8 cellular contexts compared by ENCODE assay signal in the genomic region with DNA sequence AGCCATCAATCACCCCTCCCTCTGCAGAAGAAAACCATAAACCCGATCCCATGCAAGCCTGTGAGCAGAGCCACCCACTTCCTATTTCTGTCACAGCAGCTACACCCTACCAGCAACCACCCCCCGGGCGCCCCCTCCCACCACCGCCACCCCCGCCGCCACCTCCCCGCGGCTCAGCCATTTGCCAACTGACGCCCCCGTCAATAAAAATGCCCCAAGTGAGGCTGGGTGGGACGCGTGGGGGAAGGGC. TPM values are rescaled to one million over a fixed set of nuclear protein-coding genes. Genes with fewer than 3 reads are reported as not detected.
DNase-seq lines count a peak whose midpoint lies in the region; ATAC-seq and TF ChIP-seq lines count a peak whose summit lies in the region.

No MANE protein-coding gene starts in this region.

- no peak overlapping the region for H3K27ac ChIP-seq in aorta (ENCODE audit: low read depth in 1 of 2, low read length in 2 of 2)

- H3K36me3 Mint-ChIP-seq in T-helper 1 cell treated with Interleukin-12 subunit alpha and Interleukin-12 subunit beta and Interleukin-4 antibody, amounts not matched to agents 30 μg/mL and 1 μg/mL, for 36 hours (ENCODE audit: low read depth) = no peaks in the 10 kb centered on the region
- H3K36me3 Mint-ChIP-seq in chondrocyte (ENCODE audit: low read depth) = no peaks in the 10 kb centered on the region

- DNase-seq in Right ventricle myocardium inferior (ENCODE audit: missing footprints) (peak; percentile 80), cardiac septum (ENCODE audit: low spot score) (no peak), chondrocyte (ENCODE audit: low spot score) (no peak), aorta (peak in 1 of 2 donors; percentile 71)

- intact Hi-C loops in Right ventricle myocardium inferior (cut with DNase I) (loop anchor here (2.0 to 5.0 kb wide), 4 partner anchors 64 to 386 kb away; no protein-coding TSS in a partner anchor), cardiac septum (cut with DNase I) (loop anchor here (2.0 to 5.0 kb wide), 3 partner anchors 54 to 174 kb away; no protein-coding TSS in a partner anchor), aorta (cut with DNase I) (loop anchor here (5.0 to 10.0 kb wide), 3 partner anchors 51 to 151 kb away; no protein-coding TSS in a partner anchor)

- TF ChIP-seq CTCF in chondrocyte (IDR thresholded peaks at IDR 0.05) = no peak

- WGBS in aorta, 2 donors = 2% methylated on average over 11 to 12 of the region's 12 CpGs

- H3K27me3 Mint-ChIP-seq in T-helper 1 cell treated with Interleukin-12 subunit alpha and Interleukin-12 subunit beta and Interleukin-4 antibody, amounts not matched to agents 30 μg/mL and 1 μg/mL, for 36 hours (ENCODE audit: low read depth) = peaks cover 58% of the 10 kb centered on the region
- H3K27me3 Mint-ChIP-seq in chondrocyte (ENCODE audit: low read depth) = no peaks in the 10 kb centered on the region

- H3K9me3 Mint-ChIP-seq in T-helper 1 cell treated with Interleukin-12 subunit alpha and Interleukin-12 subunit beta and Interleukin-4 antibody, amounts not matched to agents 30 μg/mL and 1 μg/mL, for 36 hours = no peaks in the 10 kb centered on the region
- no peaks in the 10 kb centered on the region for H3K9me3 Mint-ChIP-seq in chondrocyte (ENCODE audit: low read depth)

- H3K27ac Mint-ChIP-seq in T-helper 1 cell treated with Interleukin-12 subunit alpha and Interleukin-12 subunit beta and Interleukin-4 antibody, amounts not matched to agents 30 μg/mL and 1 μg/mL, for 36 hours = peak overlapping the region; percentile 52
- H3K27ac Mint-ChIP-seq in chondrocyte (ENCODE audit: unreplicated experiment) = peak overlapping the region; percentile 96

- H3K27me3 ChIP-seq in mononuclear cell (ENCODE audit: insufficient read depth, low read length) (peaks cover 4% of the 10 kb centered on the region), aorta (ENCODE audit: control insufficient read depth in 1 of 2, insufficient read depth in 2 of 2, low read length in 1 of 2) (no peaks in the 10 kb centered on the region)

- peak overlapping the region; percentile 95 for H3K4me3 Mint-ChIP-seq in T-helper 1 cell treated with Interleukin-12 subunit alpha and Interleukin-12 subunit beta and Interleukin-4 antibody, amounts not matched to agents 30 μg/mL and 1 μg/mL, for 36 hours
- peak overlapping the region; percentile 99 for H3K4me3 Mint-ChIP-seq in chondrocyte (ENCODE audit: unreplicated experiment)

- H3K4me1 Mint-ChIP-seq in T-helper 1 cell treated with Interleukin-12 subunit alpha and Interleukin-12 subunit beta and Interleukin-4 antibody, amounts not matched to agents 30 μg/mL and 1 μg/mL, for 36 hours (ENCODE audit: low read depth) = peaks cover 32% of the 10 kb centered on the region
- H3K4me1 Mint-ChIP-seq in chondrocyte (ENCODE audit: low read depth) = peaks cover 41% of the 10 kb centered on the region

- H3K9me3 ChIP-seq in mononuclear cell (ENCODE audit: low read depth, low read length) = no peaks in the 10 kb centered on the region
- no peaks in the 10 kb centered on the region for H3K9me3 ChIP-seq in aorta (ENCODE audit: control insufficient read depth, low read length)

- ATAC-seq in Right ventricle myocardium inferior (no peak), aorta (ENCODE audit: low FRiP score) (no peak), HG03039 (IDR thresholded peaks at IDR 0.05; ENCODE audit: unreplicated experiment) (no peak), HG02798 (IDR thresholded peaks at IDR 0.05; ENCODE audit: poor library complexity, unreplicated experiment) (no peak)

- H3K36me3 ChIP-seq in aorta (ENCODE audit: control insufficient read depth in 1 of 2, insufficient read depth in 2 of 2, low read length in 1 of 2) = no peaks in the 10 kb centered on the region

- peaks cover 33% of the 10 kb centered on the region for H3K4me1 ChIP-seq in mononuclear cell (ENCODE audit: insufficient read depth, low read length)
- H3K4me1 ChIP-seq in aorta (ENCODE audit: control insufficient read depth in 1 of 2, insufficient read depth in 2 of 2, low read length in 2 of 2) = no peaks in the 10 kb centered on the region

- peak overlapping the region; percentile 70 for H3K4me3 ChIP-seq in mononuclear cell (ENCODE audit: low read length)
- H3K4me3 ChIP-seq in aorta (ENCODE audit: low read length in 2 of 2) = peak overlapping the region; percentile 71 to 99

RNA-seq across cellular contexts. Expression of a gene that starts 1.1 kb away (rescaled TPM):
- total RNA-seq in Right ventricle myocardium inferior (23.3 TPM), cardiac septum (15.2 TPM), chondrocyte (36.5 to 46.4 TPM (median 38.3 TPM) in 3 replicates), mononuclear cell (19.3 TPM), aorta (10 to 100 TPM; 37.3 to 56.4 TPM)
- polyA plus RNA-seq in aorta = 10 to 100 TPM in 1 of 2 donors, 1 to 10 TPM in 1; 6.8 to 12.1 TPM
